Comparison of ENCODE assay signal across 18 cellular contexts in the genomic region with DNA sequence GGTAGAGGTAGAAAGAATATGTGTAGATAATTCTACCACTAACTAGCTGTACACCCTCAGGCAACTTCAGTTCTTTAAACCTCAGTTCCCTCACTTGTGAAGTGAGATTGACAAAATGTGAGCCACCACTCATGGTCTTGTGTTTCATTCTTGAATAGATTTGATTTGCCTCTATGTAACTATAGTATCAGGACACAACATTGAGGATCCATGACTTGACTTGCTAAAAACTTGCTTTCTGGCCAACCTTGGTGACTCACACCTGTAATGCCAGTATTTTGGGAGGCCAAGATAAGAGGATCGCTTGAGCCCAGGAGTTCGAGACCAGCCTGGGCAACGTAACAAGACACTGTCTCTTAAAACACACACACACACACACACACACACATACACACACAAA.
DNase-seq lines count a peak whose midpoint lies in the region; ATAC-seq and TF ChIP-seq lines count a peak whose summit lies in the region.
"Had no signal": no experiment of that assay in that cellular context is flagged by ENCODE, and none has a peak within 500 bp of the region (broad histone marks: within the 10 kb centered on the region; RNA-seq: fewer than 3 reads in every experiment).

No MANE protein-coding gene starts in this region.

- no peak overlapping the region for H3K4me3 ChIP-seq in brain microvascular endothelial cell (ENCODE audit: low read depth, low read length)
- H3K4me3 ChIP-seq in right atrium auricular region, result peak overlapping the region; percentile 43 to 46
- peak overlapping the region; percentile 78 for H3K4me3 ChIP-seq in thoracic aorta
- H3K4me3 ChIP-seq: BLaER1, GM23338, lung, SK-N-MC had no signal

- H3K27me3 ChIP-seq in brain microvascular endothelial cell (replicated peaks), result no peaks in the 10 kb centered on the region
- no peaks in the 10 kb centered on the region for H3K27me3 ChIP-seq in right atrium auricular region
- H3K27me3 ChIP-seq in thoracic aorta (replicated peaks; ENCODE audit: insufficient read depth), result no peaks in the 10 kb centered on the region
- H3K27me3 ChIP-seq: BLaER1 had no signal

- H3K4me1 ChIP-seq in right atrium auricular region, result peaks cover 0 to 5% of the 10 kb centered on the region in 2 donors
- peaks cover 21 to 49% of the 10 kb centered on the region in 2 donors for H3K4me1 ChIP-seq in thoracic aorta (ENCODE audit: control insufficient read depth in 1 of 2, low read depth in 2 of 2)
- H3K4me1 ChIP-seq: BLaER1 had no signal

- in situ Hi-C loops in brain microvascular endothelial cell (cut with HindIII; ENCODE audit: low pct_ligation_motif_present, low sequenced_read_pairs), result no loop called here

- DNase-seq in LHCN-M2 (ENCODE audit: low read depth) (peak; percentile 3), brain microvascular endothelial cell (peak; percentile 37), right atrium auricular region (ENCODE audit: low spot score) (no peak), thoracic aorta (ENCODE audit: low spot score) (no peak), HK-2 (ENCODE audit: unreplicated experiment) (no peak)
- DNase-seq: activated CD4-positive, alpha-beta memory T cell treated with anti-CD3 and anti-CD28 coated beads, Interleukin-2, amount 10 ng/mL, durations not matched to agents 7 days and 5 days; activated naive CD8-positive, alpha-beta T cell treated with anti-CD3 and anti-CD28 coated beads, Interleukin-2, amount 50 U/mL, for 24 hours; DMS153; natural killer cell; NCI-H146; stimulated activated CD4-positive, alpha-beta T cell treated with anti-CD3 and anti-CD28 coated beads, Interleukin-2, amount 100 ng/mL, for 24 hours; trophoblast cell had no signal

- TF ChIP-seq CTCF in brain microvascular endothelial cell (IDR thresholded peaks at IDR 0.05; ENCODE audit: low read depth, low read length, missing control alignments), result no peak
- TF ChIP-seq CTCF in right atrium auricular region (IDR thresholded peaks at IDR 0.05), result no peak
- no peak for TF ChIP-seq CTCF in thoracic aorta (IDR thresholded peaks at IDR 0.05)

- H3K27ac ChIP-seq in brain microvascular endothelial cell (no peak overlapping the region), right atrium auricular region (peak overlapping the region; percentile 74 to 77), thoracic aorta (peak overlapping the region; percentile 93 to 95)
- H3K27ac ChIP-seq: BLaER1, SK-N-MC had no signal

- H3K9me3 ChIP-seq in right atrium auricular region, result no peaks in the 10 kb centered on the region
- no peaks in the 10 kb centered on the region for H3K9me3 ChIP-seq in thoracic aorta
- H3K9me3 ChIP-seq: BLaER1 had no signal

- ATAC-seq in thoracic aorta (ENCODE audit: insufficient number of reproducible peaks, low FRiP score, low read depth) (no peak), HG02588 (IDR thresholded peaks at IDR 0.05; ENCODE audit: unreplicated experiment) (no peak), HG03108 (IDR thresholded peaks at IDR 0.05; ENCODE audit: unreplicated experiment) (no peak)
- ATAC-seq: activated naive CD8-positive, alpha-beta T cell treated with anti-CD3 and anti-CD28 coated beads, Interleukin-2, amount 50 U/mL, for 24 hours; GM23338; natural killer cell had no signal

- H3K36me3 ChIP-seq in brain microvascular endothelial cell (replicated peaks) (no peaks in the 10 kb centered on the region), right atrium auricular region (peaks cover 21% of the 10 kb centered on the region), thoracic aorta (no peaks in the 10 kb centered on the region)

Comparison
In these comparisons a context has a peak if more than half of its experiments do, and no peak if none do; other contexts are left out.
1. DNase-seq: peak in LHCN-M2 (single experiment) and brain microvascular endothelial cell (single experiment); none in right atrium auricular region (single experiment), thoracic aorta (single experiment) and HK-2 (single experiment).